In genomic region chr14:69613312-69614073, GRCh38 we compare ENCODE assay signal across 10 cellular contexts. TPM values are rescaled to one million over a fixed set of nuclear protein-coding genes. Genes with fewer than 3 reads are reported as not detected.
DNase-seq lines count a peak whose midpoint lies in the region; ATAC-seq and TF ChIP-seq lines count a peak whose summit lies in the region.
"Had no signal": no experiment of that assay in that cellular context is flagged by ENCODE, and none has a peak within 500 bp of the region (broad histone marks: within the 10 kb centered on the region; RNA-seq: fewer than 3 reads in every experiment).

No MANE protein-coding gene starts in this region.

- H3K56ac ChIP-seq in mesendoderm (ENCODE audit: low read length), result no peak overlapping the region

- in situ Hi-C loops in GM23248 (cut with MboI), result no loop called here

- H3K4me3 ChIP-seq in GM23248, result peak overlapping the region; percentile 100
- H3K4me3 ChIP-seq in WERI-Rb-1 (ENCODE audit: low read depth, low read length), result peak overlapping the region; percentile 78; the same call in 1 of the 2 replicates
- H3K4me3 ChIP-seq in spleen, result peak overlapping the region; percentile 56 to 90 (median 78)
- no peak overlapping the region for H3K4me3 ChIP-seq in BE2C (ENCODE audit: low read depth, low read length)
- no peak overlapping the region for H3K4me3 ChIP-seq in mesendoderm (ENCODE audit: low read length)

- H2BK15ac ChIP-seq in mesendoderm (replicated peaks; ENCODE audit: low read depth), result no peak overlapping the region

- H2AK5ac ChIP-seq in mesendoderm (ENCODE audit: low read length), result no peak overlapping the region

- no peak for ATAC-seq in foreskin keratinocyte
- no peak for ATAC-seq in HG03432 (IDR thresholded peaks at IDR 0.05; ENCODE audit: unreplicated experiment)

- H3K9ac ChIP-seq in GM23248 (peak overlapping the region; percentile 98), mesendoderm (ENCODE audit: low read length) (no peak overlapping the region)

- H3K4ac ChIP-seq in mesendoderm (ENCODE audit: low read depth, low read length), result no peak overlapping the region

- 89 to 90% methylated on average over 4 of the region's 4 CpGs for WGBS in GM23248 (ENCODE audit: low coverage in 1 of 2, low lambda C conversion rate in 2 of 2, missing lambda C conversion rate in 2 of 2), 2 experiments
- WGBS in spleen, 5 donors, result 47 to 66% (median 59%) methylated on average over 4 of the region's 4 CpGs
- WGBS in mesendoderm (ENCODE audit: extremely low coverage, insufficient coverage, low lambda C conversion rate), result no CpG with 5 or more reads among the region's 4 CpGs

- H3K4me2 ChIP-seq in GM23248 (ENCODE audit: unreplicated experiment) (peak overlapping the region; percentile 100), mesendoderm (ENCODE audit: low read length) (no peak overlapping the region)

- H3K36me3 ChIP-seq in GM23248 (ENCODE audit: low read depth) (no peaks in the 10 kb centered on the region), WERI-Rb-1 (peaks cover 35% of the 10 kb centered on the region), spleen (no peaks in the 10 kb centered on the region), BE2C (no peaks in the 10 kb centered on the region), mesendoderm (ENCODE audit: control insufficient read depth, insufficient read depth, low read length) (no peaks in the 10 kb centered on the region)

- no peak for DNase-seq in GM23248
- no peak for DNase-seq in WERI-Rb-1
- DNase-seq in foreskin keratinocyte, result no peak
- DNase-seq in spleen, result no peak
- DNase-seq in BE2C, result no peak
- no peak for DNase-seq in effector CD4-positive, alpha-beta T cell
- no peak for DNase-seq in mesendoderm
- DNase-seq: H9; stimulated activated CD4-positive, alpha-beta T cell treated with anti-CD3 and anti-CD28 coated beads, Interleukin-4, amount 100 ng/mL, for 1 hour had no signal

- intact Hi-C loops in spleen (cut with DNase I; ENCODE audit: low total_unique reads), result no loop called here

- H4K5ac ChIP-seq in mesendoderm (ENCODE audit: low read length), result no peak overlapping the region

- H3K9me3 ChIP-seq in GM23248 (ENCODE audit: low read depth), result no peaks in the 10 kb centered on the region
- no peaks in the 10 kb centered on the region for H3K9me3 ChIP-seq in WERI-Rb-1 (ENCODE audit: severe bottlenecking)
- H3K9me3 ChIP-seq in spleen, result no peaks in the 10 kb centered on the region
- H3K9me3 ChIP-seq in BE2C, result no peaks in the 10 kb centered on the region

- H3K18ac ChIP-seq in mesendoderm (ENCODE audit: low read length), result no peak overlapping the region

- no peak overlapping the region for H3K23ac ChIP-seq in mesendoderm (ENCODE audit: low read length)

- H3K9me2 ChIP-seq in GM23248 (ENCODE audit: insufficient read depth), result no peaks in the 10 kb centered on the region

- H2BK5ac ChIP-seq in mesendoderm (ENCODE audit: low read length), result no peak overlapping the region

- TF ChIP-seq CTCF in WERI-Rb-1 (IDR thresholded peaks at IDR 0.05; ENCODE audit: low read depth, low read length), result no peak
- no peak for TF ChIP-seq CTCF in foreskin keratinocyte (conservative IDR thresholded peaks at IDR 0.05)
- no peak for TF ChIP-seq CTCF in spleen (IDR thresholded peaks at IDR 0.05 in 8 of 11, conservative IDR thresholded peaks at IDR 0.05 in 3 of 11)
- TF ChIP-seq CTCF in BE2C (IDR thresholded peaks at IDR 0.05; ENCODE audit: low read depth, low read length), result no peak

- H4K20me1 ChIP-seq in GM23248 (ENCODE audit: insufficient read depth), result no peaks in the 10 kb centered on the region; the same call in 1 of the 2 replicates

- H3K79me2 ChIP-seq in GM23248 (ENCODE audit: insufficient read depth) (peaks cover 60% of the 10 kb centered on the region), mesendoderm (ENCODE audit: control insufficient read depth, insufficient read depth, low read length) (no peaks in the 10 kb centered on the region)

- H3K79me1 ChIP-seq in mesendoderm (ENCODE audit: low read length), result no peaks in the 10 kb centered on the region

- no peak overlapping the region for H2BK120ac ChIP-seq in mesendoderm (ENCODE audit: low read depth, low read length)

- H3K4me1 ChIP-seq in GM23248 (ENCODE audit: insufficient read depth) (peaks cover 60% of the 10 kb centered on the region), foreskin keratinocyte (peaks cover 32% of the 10 kb centered on the region), spleen (peaks cover 65 to 81% (median 76%) of the 10 kb centered on the region in 6 donors), BE2C (no peaks in the 10 kb centered on the region), mesendoderm (ENCODE audit: control insufficient read depth, low read depth, low read length) (peaks cover 2% of the 10 kb centered on the region)

- peak overlapping the region; percentile 94 for H3K27ac ChIP-seq in GM23248
- no peak overlapping the region for H3K27ac ChIP-seq in WERI-Rb-1
- H3K27ac ChIP-seq in foreskin keratinocyte, result peak overlapping the region; percentile 88
- H3K27ac ChIP-seq in spleen, result peak overlapping the region; percentile 95 to 100 (median 98)
- no peak overlapping the region for H3K27ac ChIP-seq in mesendoderm (ENCODE audit: low read depth, low read length)

- H4K8ac ChIP-seq in mesendoderm (ENCODE audit: low read depth, low read length), result no peak overlapping the region

- TF ChIP-seq POLR2A in spleen (IDR thresholded peaks at IDR 0.05), result no peak

- H2AFZ ChIP-seq in GM23248, result no peak overlapping the region

- H3F3A ChIP-seq in GM23248 (ENCODE audit: insufficient read depth), result peaks cover 50% of the 10 kb centered on the region

- H3K27me3 ChIP-seq in GM23248 (replicated peaks; ENCODE audit: insufficient read depth) (no peaks in the 10 kb centered on the region), WERI-Rb-1 (ENCODE audit: insufficient read depth, low read depth, severe bottlenecking) (no peaks in the 10 kb centered on the region), foreskin keratinocyte (no peaks in the 10 kb centered on the region), spleen (replicated peaks in 1 of 7) (no peaks in the 10 kb centered on the region), BE2C (no peaks in the 10 kb centered on the region), mesendoderm (ENCODE audit: insufficient read depth, low read length, poor library complexity) (no peaks in the 10 kb centered on the region)

RNA-seq across cellular contexts. Expression of gene SUSD6, which starts 2.1 kb away (rescaled TPM):
- total RNA-seq in GM23248 (2014; rRNA removed; shearing (Covaris generic)), result 12.2 and 15.6 TPM in 2 replicates
- polyA plus RNA-seq in GM23248 (2016; fragmentation: Nextera tagmentation; extraction: Ambion mirVana) (23.2 and 24.1 TPM in 2 replicates), foreskin keratinocyte (5.4 and 5.9 TPM in 2 replicates), spleen (10 to 100 TPM; 10.7 to 20.4 (median 11.3) TPM)
- total RNA-seq in foreskin keratinocyte (14.5 and 17.4 TPM in 2 replicates), spleen (100 to 1,000 TPM in 3 of 7 donors, 10 to 100 TPM in 4; 76.1 to 120 (median 96.1) TPM)
- 7.2 TPM for polyA plus RNA-seq in BE2C (2012; ENCODE audit: insufficient read depth, insufficient read length, low read depth)
- 2.9 TPM for polyA plus RNA-seq in mesendoderm (2013, experiment 1 of 2)
- polyA plus RNA-seq in mesendoderm (2013, experiment 2 of 2), result 2.6 TPM

RNA-seq across cellular contexts. Expression of gene CCDC177, which starts 38.8 kb away (rescaled TPM):
- total RNA-seq in GM23248 (2014; rRNA removed; shearing (Covaris generic)), result not detected in 2 replicates
- polyA plus RNA-seq in GM23248 (2016; fragmentation: Nextera tagmentation; extraction: Ambion mirVana), result not detected in 2 replicates
- total RNA-seq in foreskin keratinocyte, result not detected in 2 replicates
- polyA plus RNA-seq in foreskin keratinocyte, result not detected in 2 replicates
- total RNA-seq in spleen, result not detected
- polyA plus RNA-seq in spleen, result not detected
- 0.36 TPM for polyA plus RNA-seq in BE2C (2012; ENCODE audit: insufficient read depth, insufficient read length, low read depth)
- 2.1 TPM for polyA plus RNA-seq in mesendoderm (2013, experiment 1 of 2)
- polyA plus RNA-seq in mesendoderm (2013, experiment 2 of 2), result 1.8 TPM

Comparison
In these comparisons a context has a peak if more than half of its experiments do, and no peak if none do; other contexts are left out.
1. H3K27ac ChIP-seq: peak in GM23248 (single experiment), foreskin keratinocyte (single experiment) and spleen (8 of 8); none in WERI-Rb-1 (single experiment) and mesendoderm (single experiment).
2. H3K4me3 ChIP-seq: peak in GM23248 (single experiment), WERI-Rb-1 (single experiment) and spleen (8 of 8); none in BE2C (single experiment) and mesendoderm (single experiment).